9 cellular contexts compared by ENCODE assay signal in genomic region chr1:46477153-46477929, GRCh38. TPM values are rescaled to one million over a fixed set of nuclear protein-coding genes. Genes with fewer than 3 reads are reported as not detected.
DNase-seq lines count a peak whose midpoint lies in the region; ATAC-seq, FAIRE-seq and TF ChIP-seq lines count a peak whose summit lies in the region.
"Had no signal": no experiment of that assay in that cellular context is flagged by ENCODE, and none has a peak within 500 bp of the region (broad histone marks: within the 10 kb centered on the region; RNA-seq: fewer than 3 reads in every experiment).

No MANE protein-coding gene starts in this region.

- TF ChIP-seq EP300 in A549 (IDR thresholded peaks at IDR 0.05) = no peak
- TF ChIP-seq EP300 in SK-N-SH (IDR thresholded peaks at IDR 0.05; ENCODE audit: borderline replicate concordance in 1 of 2, low read depth in 1 of 2, low read length in 1 of 2) = no peak

- peaks cover 21% of the 10 kb centered on the region for H3K4me1 Mint-ChIP-seq in progenitor cell of endocrine pancreas (ENCODE audit: low read depth)

- POLR2A ChIA-PET in A549 (lab: Yijun Ruan, JAX) = no interaction called here
- POLR2A ChIA-PET in SK-N-SH (lab: Yijun Ruan, JAX) = no interaction called here

- H3K27me3 Mint-ChIP-seq in progenitor cell of endocrine pancreas = peaks cover 77% of the 10 kb centered on the region

- H3K36me3 ChIP-seq in SK-N-SH (replicated peaks in 1 of 2; ENCODE audit: control insufficient read depth in 1 of 2, insufficient read depth in 2 of 2, low read length in 1 of 2) = no peaks in the 10 kb centered on the region

- ATAC-seq in A549 = peak; percentile 78 to 92
- ATAC-seq in GM18502 (IDR thresholded peaks at IDR 0.05; ENCODE audit: poor library complexity, unreplicated experiment) = peak; percentile 76

- no peak overlapping the region for H3K9ac ChIP-seq in SK-N-SH

- H3K4me3 ChIP-seq in A549 = no peak overlapping the region
- H3K4me3 ChIP-seq in LNCaP clone FGC (ENCODE audit: low read depth, low read length) = no peak overlapping the region
- H3K4me3 ChIP-seq in SK-N-SH (ENCODE audit: low read depth in 2 of 2, low read length in 1 of 2) = no peak overlapping the region; a peak in 1 of 4 replicates

- H3F3A ChIP-seq in SK-N-SH (replicated peaks; ENCODE audit: insufficient read depth) = no peaks in the 10 kb centered on the region

- FAIRE-seq in A549 (lab: Jason Lieb, UNC) = no peak

- TF ChIP-seq RAD21 in A549 (conservative IDR thresholded peaks at IDR 0.05 in 1 of 2, IDR thresholded peaks at IDR 0.05 in 1 of 2) = peak; percentile 90
- peak; percentile 80 for TF ChIP-seq RAD21 in SK-N-SH (IDR thresholded peaks at IDR 0.05; ENCODE audit: low read length)

- H3K9me3 Mint-ChIP-seq in progenitor cell of endocrine pancreas (ENCODE audit: low read depth) = no peaks in the 10 kb centered on the region

- H3K9me2 ChIP-seq in SK-N-SH = no peaks in the 10 kb centered on the region

- no peak for TF ChIP-seq POLR2A in A549 (IDR thresholded peaks at IDR 0.05; ENCODE audit: low read length)

- no peak overlapping the region for H3K27ac Mint-ChIP-seq in progenitor cell of endocrine pancreas

- H3K9me3 ChIP-seq in A549 = no peaks in the 10 kb centered on the region
- no peaks in the 10 kb centered on the region for H3K9me3 ChIP-seq in SK-N-SH

- no peaks in the 10 kb centered on the region for H3K79me2 ChIP-seq in SK-N-SH (ENCODE audit: insufficient read depth)

- 50% methylated on average over 8 of the region's 11 CpGs for WGBS in A549 (ENCODE audit: missing lambda C conversion rate)
- 51% methylated on average over 11 of the region's 11 CpGs for WGBS in SK-N-SH (ENCODE audit: low lambda C conversion rate)

- H3K27ac ChIP-seq in A549 (no peak overlapping the region), SK-N-SH (ENCODE audit: low read depth in 2 of 2, low read length in 1 of 2) (no peak overlapping the region)

- no peaks in the 10 kb centered on the region for H4K20me1 ChIP-seq in SK-N-SH (ENCODE audit: insufficient read depth)

- H3K4me3 Mint-ChIP-seq in progenitor cell of endocrine pancreas (ENCODE audit: low read depth) = no peak overlapping the region

- H3K4me2 ChIP-seq in A549 = no peak overlapping the region
- no peak overlapping the region for H3K4me2 ChIP-seq in SK-N-SH

- H3K4me1 ChIP-seq in A549 (no peaks in the 10 kb centered on the region), SK-N-SH (ENCODE audit: control insufficient read depth in 1 of 2, insufficient read depth in 2 of 2, low read depth in 1 of 2, low read length in 1 of 2) (peaks cover 0 to 9% of the 10 kb centered on the region in 2 experiments; a peak in 1 of 4 replicates)

- CTCF ChIA-PET in A549 (lab: Yijun Ruan, JAX) (interaction anchor here (0.6 to 3.6 kb wide), 38 partner anchors 9 to 513 kb away, joined by 3 to 131 read pairs (median 4); partner anchors contain the start of genes DMBX1 and KNCN), SK-N-SH (lab: Yijun Ruan, JAX) (interaction anchor here (0.5 to 10.6 kb wide), 40 partner anchors 8 to 248 kb away, joined by 3 to 158 read pairs (median 5); partner anchors contain the start of gene DMBX1)

- H3K36me3 Mint-ChIP-seq in progenitor cell of endocrine pancreas (ENCODE audit: insufficient read depth) = no peaks in the 10 kb centered on the region

- peak; percentile 61 to 88 for DNase-seq in A549 (ENCODE audit: low read depth in 1 of 2, low spot score in 1 of 2)
- DNase-seq in LNCaP clone FGC (ENCODE audit: low read depth) = peak; percentile 17
- DNase-seq in SK-N-SH = peak; percentile 91
- peak; percentile 81 for DNase-seq in activated naive CD4-positive, alpha-beta T cell treated with Interleukin-2 at 50 U/mL for 16 hours
- DNase-seq in glomerular visceral epithelial cell (ENCODE audit: extremely low spot score) = peak; percentile 74
- DNase-seq in progenitor cell of endocrine pancreas (ENCODE audit: low spot score, unreplicated experiment) = peak; percentile 66
- peak; percentile 79 for DNase-seq in ureter (ENCODE audit: low spot score)

- no peaks in the 10 kb centered on the region for H3K27me3 ChIP-seq in SK-N-SH (ENCODE audit: insufficient read depth)

- TF ChIP-seq CTCF in A549 (IDR thresholded peaks at IDR 0.05) (peak; percentile 77), LNCaP clone FGC (IDR thresholded peaks at IDR 0.05; ENCODE audit: control insufficient read depth, extremely low read depth, insufficient read depth) (peak; percentile 78), SK-N-SH (IDR thresholded peaks at IDR 0.05) (peak; percentile 93), progenitor cell of endocrine pancreas (IDR thresholded peaks at IDR 0.05; ENCODE audit: unreplicated experiment) (peak; percentile 85)

- H2AFZ ChIP-seq in SK-N-SH (ENCODE audit: low read depth) = no peak overlapping the region

TF ChIP-seq in A549, 52 proteins besides CTCF, POLR2A, EP300 and RAD21:
- no peak for TF ChIP-seq RCOR1 (IDR thresholded peaks at IDR 0.05; ENCODE audit: low read depth, low read length)
- no peak for TF ChIP-seq MAFK (IDR thresholded peaks at IDR 0.05; ENCODE audit: partially characterized antibody)
- TF ChIP-seq MYC (IDR thresholded peaks at IDR 0.05; ENCODE audit: borderline replicate concordance, low read length) = no peak
- peak; percentile 91 for TF ChIP-seq SMC3 (IDR thresholded peaks at IDR 0.05)
- no peak for TF ChIP-seq HOXB5 (CRISPR knock-in tag; IDR thresholded peaks at IDR 0.05)
- TF ChIP-seq MAZ (IDR thresholded peaks at IDR 0.05; ENCODE audit: borderline replicate concordance, low read depth, low read length) = no peak

TF ChIP-seq in SK-N-SH, 30 proteins besides CTCF, POLR2A, EP300 and RAD21:
- TF ChIP-seq EZH2phosphoT487 (IDR thresholded peaks at IDR 0.05; ENCODE audit: borderline replicate concordance, low read depth) (no peak), TEAD4 (IDR thresholded peaks at IDR 0.05; ENCODE audit: borderline replicate concordance, insufficient read depth) (no peak), MEF2A (IDR thresholded peaks at IDR 0.05; ENCODE audit: borderline replicate concordance, low read depth) (no peak), SMC3 (IDR thresholded peaks at IDR 0.05; ENCODE audit: low read depth, low read length) (peak; percentile 87), JUND (IDR thresholded peaks at IDR 0.05) (no peak), GATA2 (CRISPR knock-in tag; IDR thresholded peaks at IDR 0.05) (no peak), TAF1 (IDR thresholded peaks at IDR 0.05; ENCODE audit: borderline replicate concordance, low read depth, low read length) (no peak), RFX5 (IDR thresholded peaks at IDR 0.05; ENCODE audit: low read length) (no peak), FOSL2 (IDR thresholded peaks at IDR 0.05; ENCODE audit: borderline replicate concordance, low read depth) (no peak)
TF ChIP-seq in SK-N-SH: peak in this region for 1.

RNA-seq across cellular contexts. Expression of gene DMBX1, which starts 12.3 kb away (rescaled TPM):
- 0.40 and 0.44 TPM in 2 replicates for polyA plus RNA-seq in A549 (2011; rRNA removed)
- 0.82 and 1.2 TPM in 2 replicates for polyA plus RNA-seq in A549 (2012; cell fraction: cytosol; rRNA removed)
- polyA plus RNA-seq in A549 (2012; cell fraction: nucleus; rRNA removed) = 3.5 and 4.2 TPM in 2 replicates
- polyA plus RNA-seq in A549 (2017; fragmentation: RNase III; extraction: RNeasy Plus Mini Kit Qiagen cat#74134 plus additional on column Dnase treatment) = 1.1 to 2.2 TPM (median 1.7 TPM) in 3 replicates
- 0.44 and 0.87 TPM in 2 replicates for polyA minus RNA-seq in A549 (2011; rRNA and poly(A)+ RNA removed)
- not detected in 2 replicates for polyA plus RNA-seq in SK-N-SH (2012; rRNA removed)
- polyA plus RNA-seq in SK-N-SH (2012; cell fraction: cytosol; rRNA removed) = 0.01 TPM in 1 of 2 replicates, not detected in the other
- not detected in 2 replicates for polyA plus RNA-seq in SK-N-SH (2012; cell fraction: nucleus; rRNA removed)
- not detected in 2 replicates for total RNA-seq in progenitor cell of endocrine pancreas
- total RNA-seq in ureter = not detected
- total RNA-seq: subcutaneous adipose tissue had no signal

Comparison
In these comparisons a context has a peak if more than half of its experiments do, and no peak if none do; other contexts are left out.
1. DNase-seq: peak in every context shown above with its lines; median percentile 91 in SK-N-SH; 81 in activated naive CD4-positive, alpha-beta T cell treated with Interleukin-2 at 50 U/mL for 16 hours; 79 in ureter; 74 in A549; 74 in glomerular visceral epithelial cell; 66 in progenitor cell of endocrine pancreas; 17 in LNCaP clone FGC.
2. Of the 12 proteins assayed by ChIP-seq in both A549 and SK-N-SH: peak only in A549: none; only in SK-N-SH: none; in both: CTCF, RAD21 and SMC3; in neither: 9.